Comparison of ENCODE assay signal across 16 cellular contexts in the genomic region with DNA sequence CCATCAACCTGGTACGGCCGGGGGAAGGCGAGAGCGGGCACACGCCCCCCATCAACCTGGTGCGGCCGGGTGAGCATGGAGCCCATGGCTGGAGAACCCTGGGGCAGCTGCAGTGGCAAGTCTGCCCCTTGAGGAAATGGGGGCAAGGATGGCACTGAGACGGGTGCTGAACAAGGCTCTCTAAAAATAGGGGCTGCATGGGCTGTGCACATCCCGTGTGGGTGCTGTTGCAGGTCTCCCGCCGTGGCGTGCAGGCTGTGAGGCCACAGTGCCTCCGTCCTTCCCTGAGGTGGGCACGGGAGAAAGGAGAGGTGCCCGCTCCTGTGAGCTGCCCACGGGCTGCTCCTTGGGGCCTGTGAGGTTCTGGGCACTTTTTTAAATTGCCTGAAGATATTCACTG.
A peak's percentile ranks its signal among the peaks of the same experiment; 100 is the strongest.
DNase-seq lines count a peak whose midpoint lies in the region; ATAC-seq and TF ChIP-seq lines count a peak whose summit lies in the region.
"Had no signal": no experiment of that assay in that cellular context is flagged by ENCODE, and none has a peak within 500 bp of the region (broad histone marks: within the 10 kb centered on the region; RNA-seq: fewer than 3 reads in every experiment).

No MANE protein-coding gene starts in this region.

- H3K36me3 ChIP-seq in left ventricle myocardium inferior = peaks cover 14% of the 10 kb centered on the region
- H3K36me3 ChIP-seq in upper lobe of right lung = no peaks in the 10 kb centered on the region
- H3K36me3 ChIP-seq in tibial nerve = peaks cover 0 to 59% (median 0%) of the 10 kb centered on the region in 3 donors

- TF ChIP-seq POLR2A in tibial nerve (IDR thresholded peaks at IDR 0.05) = no peak

- H3K9me3 ChIP-seq in left ventricle myocardium inferior (replicated peaks) (peaks cover 21% of the 10 kb centered on the region), right cardiac atrium (ENCODE audit: control insufficient read depth, low read length) (no peaks in the 10 kb centered on the region), upper lobe of right lung (peaks cover 10% of the 10 kb centered on the region), tibial nerve (peaks cover 0 to 17% (median 5%) of the 10 kb centered on the region in 4 donors)

- ATAC-seq in left cardiac atrium (no peak), right cardiac atrium (no peak), omental fat pad (ENCODE audit: low FRiP score) (no peak), upper lobe of right lung (no peak)
- ATAC-seq: activated CD4-positive, alpha-beta T cell treated with anti-CD3 and anti-CD28 coated beads for 36 hours; gastroesophageal sphincter; HCT116; natural killer cell; Panc1 had no signal

- TF ChIP-seq CTCF in left ventricle myocardium inferior (IDR thresholded peaks at IDR 0.05; ENCODE audit: borderline replicate concordance) (no peak), omental fat pad (IDR thresholded peaks at IDR 0.05) (no peak), upper lobe of right lung (IDR thresholded peaks at IDR 0.05) (no peak), tibial nerve (IDR thresholded peaks at IDR 0.05) (no peak)

- intact Hi-C loops in left cardiac atrium (cut with DNase I) = no loop called here
- intact Hi-C loops in left ventricle myocardium inferior (cut with micrococcal nuclease) = no loop called here
- intact Hi-C loops in right cardiac atrium (cut with DNase I) = no loop called here
- intact Hi-C loops in upper lobe of right lung (cut with DNase I) = no loop called here

- no peaks in the 10 kb centered on the region for H3K27me3 ChIP-seq in left ventricle myocardium inferior (ENCODE audit: low read depth)
- no peaks in the 10 kb centered on the region for H3K27me3 ChIP-seq in right cardiac atrium (ENCODE audit: control insufficient read depth, insufficient read depth)
- H3K27me3 ChIP-seq in upper lobe of right lung = no peaks in the 10 kb centered on the region
- H3K27me3 ChIP-seq in tibial nerve = no peaks in the 10 kb centered on the region
- H3K27me3 ChIP-seq: gastroesophageal sphincter had no signal

- H3K4me3 ChIP-seq in left ventricle myocardium inferior (no peak overlapping the region), right cardiac atrium (ENCODE audit: low read length) (no peak overlapping the region), upper lobe of right lung (no peak overlapping the region), tibial nerve (no peak overlapping the region)
- H3K4me3 ChIP-seq: gastroesophageal sphincter had no signal

- 95% methylated on average over 16 of the region's 16 CpGs for WGBS in right cardiac atrium
- WGBS in tibial nerve, 2 donors = 95 to 96% methylated on average over 13 to 15 of the region's 16 CpGs

- no peak for TF ChIP-seq EP300 in tibial nerve (IDR thresholded peaks at IDR 0.05)

- H3K4me1 ChIP-seq in left ventricle myocardium inferior (peaks cover 17% of the 10 kb centered on the region), right cardiac atrium (ENCODE audit: control insufficient read depth, insufficient read depth, low read length) (no peaks in the 10 kb centered on the region), upper lobe of right lung (no peaks in the 10 kb centered on the region), tibial nerve (peaks cover 0 to 14% (median 6%) of the 10 kb centered on the region in 4 donors)

- H3K27ac ChIP-seq in left ventricle myocardium inferior (replicated peaks) (no peak overlapping the region), right cardiac atrium (ENCODE audit: low read length) (no peak overlapping the region), upper lobe of right lung (no peak overlapping the region), tibial nerve (no peak overlapping the region)
- H3K27ac ChIP-seq: gastroesophageal sphincter had no signal

- DNase-seq in left cardiac atrium (peak; percentile 10), left ventricle myocardium inferior (no peak), right cardiac atrium (peak; percentile 6 to 25 (median 22)), omental fat pad (ENCODE audit: low spot score) (peak; percentile 7), upper lobe of right lung (peak; percentile 40), tibial nerve (ENCODE audit: low spot score in 2 of 2) (no peak), ACHN (no peak)
- DNase-seq in activated CD4-positive, alpha-beta T cell treated with anti-CD3 and anti-CD28 coated beads, Interleukin-2, amount 50 U/mL, for 4 hours = no peak
- DNase-seq: dermis blood vessel endothelial cell, natural killer cell, NCI-H146, NCI-H226 had no signal

- in situ Hi-C loops in ACHN (cut with HindIII; ENCODE audit: low pct_ligation_motif_present, low pct_unique_long_range_greater_than_20kb, low sequenced_read_pairs) = no loop called here

Comparison
In these comparisons a context has a peak if more than half of its experiments do, and no peak if none do; other contexts are left out.
1. DNase-seq: peak in left cardiac atrium (single experiment), right cardiac atrium (3 of 3), omental fat pad (single experiment) and upper lobe of right lung (single experiment); none in left ventricle myocardium inferior (single experiment), activated CD4-positive, alpha-beta T cell treated with anti-CD3 and anti-CD28 coated beads, Interleukin-2, amount 50 U/mL, for 4 hours (0 of 2), tibial nerve (0 of 2) and ACHN (single experiment).